In genomic region chr16:50154369-50154947, GRCh38 we compare ENCODE assay signal across 8 cellular contexts. TPM values are rescaled to one million over a fixed set of nuclear protein-coding genes. Genes with fewer than 3 reads are reported as not detected.
DNase-seq lines count a peak whose midpoint lies in the region; ATAC-seq and TF ChIP-seq lines count a peak whose summit lies in the region.

No MANE protein-coding gene starts in this region.

- H3K36me3 ChIP-seq in SK-N-SH (replicated peaks in 1 of 2; ENCODE audit: control insufficient read depth in 1 of 2, insufficient read depth in 2 of 2, low read length in 1 of 2), result no peaks in the 10 kb centered on the region

- H4K20me1 ChIP-seq in SK-N-SH (ENCODE audit: insufficient read depth), result peaks cover 56% of the 10 kb centered on the region

- H3K9me2 ChIP-seq in SK-N-SH, result no peaks in the 10 kb centered on the region

- DNase-seq in SK-N-SH, result peak; percentile 25
- peak in 1 of 2 donors; percentile 48 for DNase-seq in foreskin fibroblast
- peak; percentile 52 for DNase-seq in pons (ENCODE audit: low spot score)
- no peak for DNase-seq in HUDEP-2 (lab: John Stamatoyannopoulos, UW; ENCODE audit: unreplicated experiment in 76 of 76)

- no peak for TF ChIP-seq EP300 in SK-N-SH (IDR thresholded peaks at IDR 0.05; ENCODE audit: borderline replicate concordance in 1 of 2, low read depth in 1 of 2, low read length in 1 of 2)

- 43% methylated on average over 9 of the region's 12 CpGs for WGBS in SK-N-SH (ENCODE audit: low lambda C conversion rate)

- peaks cover 8 to 10% of the 10 kb centered on the region in 2 experiments; a peak in 2 of 4 replicates for H3K4me1 ChIP-seq in SK-N-SH (ENCODE audit: control insufficient read depth in 1 of 2, insufficient read depth in 2 of 2, low read depth in 1 of 2, low read length in 1 of 2)

- ATAC-seq in SK-N-SH treated with all-trans-retinoic acid at 6 μM for 48 hours (no peak), GM21423 (IDR thresholded peaks at IDR 0.05; ENCODE audit: unreplicated experiment) (no peak), HG02973 (IDR thresholded peaks at IDR 0.05; ENCODE audit: unreplicated experiment) (no peak)

- TF ChIP-seq RAD21 in SK-N-SH (IDR thresholded peaks at IDR 0.05; ENCODE audit: low read length), result no peak

- H3K4me3 ChIP-seq in SK-N-SH (ENCODE audit: low read depth in 2 of 2, low read length in 1 of 2) (peak overlapping the region; percentile 71 to 75), WI38 (ENCODE audit: low read depth, low read length) (peak overlapping the region; percentile 86), foreskin fibroblast (ENCODE audit: low read depth in 1 of 2, low read length in 2 of 2) (peak overlapping the region; percentile 83 to 95)

- peak overlapping the region; percentile 78 for H3K9ac ChIP-seq in SK-N-SH

- H2AFZ ChIP-seq in SK-N-SH (ENCODE audit: low read depth), result no peak overlapping the region

- POLR2A ChIA-PET in SK-N-SH (lab: Yijun Ruan, JAX), result no interaction called here

- CTCF ChIA-PET in SK-N-SH (lab: Yijun Ruan, JAX), result interaction anchor here (1.0 to 1.4 kb wide), 2 partner anchors 129 to 197 kb away, joined by 3 to 5 read pairs; partner anchors contain the start of gene CNEP1R1

- TF ChIP-seq CTCF in SK-N-SH (IDR thresholded peaks at IDR 0.05), result no peak
- no peak for TF ChIP-seq CTCF in WI38 (IDR thresholded peaks at IDR 0.05; ENCODE audit: low read depth, low read length)
- no peak for TF ChIP-seq CTCF in foreskin fibroblast (IDR thresholded peaks at IDR 0.05; ENCODE audit: low read depth, low read length)

- H3K27me3 ChIP-seq in SK-N-SH (ENCODE audit: insufficient read depth), result no peaks in the 10 kb centered on the region

- H3K79me2 ChIP-seq in SK-N-SH (ENCODE audit: insufficient read depth), result peaks cover 58% of the 10 kb centered on the region

- peak overlapping the region in 1 of 2 experiments; percentile 38; a peak in 2 of 4 replicates for H3K27ac ChIP-seq in SK-N-SH (ENCODE audit: low read depth in 2 of 2, low read length in 1 of 2)

- H3K4me2 ChIP-seq in SK-N-SH, result peak overlapping the region; percentile 95

- H3K9me3 ChIP-seq in SK-N-SH, result no peaks in the 10 kb centered on the region

- H3F3A ChIP-seq in SK-N-SH (replicated peaks; ENCODE audit: insufficient read depth), result peaks cover 6% of the 10 kb centered on the region

TF ChIP-seq in SK-N-SH, 30 proteins besides CTCF, POLR2A, EP300 and RAD21:
- TF ChIP-seq USF1 (IDR thresholded peaks at IDR 0.05; ENCODE audit: borderline replicate concordance, low read depth), result no peak

TF ChIP-seq in SK-N-SH treated with all-trans-retinoic acid at 6 μM for 48 hours, 23 proteins besides CTCF, POLR2A, EP300 and RAD21:
- TF ChIP-seq ZC3H10 (CRISPR knock-in tag; IDR thresholded peaks at IDR 0.05) (no peak), ZNF565 (CRISPR knock-in tag; conservative IDR thresholded peaks at IDR 0.05; ENCODE audit: low read depth) (no peak)
TF ChIP-seq in SK-N-SH treated with all-trans-retinoic acid at 6 μM for 48 hours: peak in this region for 0.

RNA-seq across cellular contexts. Expression of gene TENT4B, which starts 1.4 kb away (rescaled TPM):
- 5.6 and 6.7 TPM in 2 replicates for polyA plus RNA-seq in SK-N-SH (2012; rRNA removed)
- polyA plus RNA-seq in SK-N-SH (2012; cell fraction: cytosol; rRNA removed), result 6.1 and 6.6 TPM in 2 replicates
- 4.4 and 10.1 TPM in 2 replicates for polyA plus RNA-seq in SK-N-SH (2012; cell fraction: nucleus; rRNA removed)

Comparison
In these comparisons a context has a peak if more than half of its experiments do, and no peak if none do; other contexts are left out.
1. DNase-seq: peak in SK-N-SH (single experiment) and pons (single experiment); none in HUDEP-2 (0 of 76).
2. Peak in every context shown above with its lines, with median percentiles within 50 percentile points of each other: H3K4me3 ChIP-seq.